ENCODE assay signal across 12 cellular contexts in the genomic region with DNA sequence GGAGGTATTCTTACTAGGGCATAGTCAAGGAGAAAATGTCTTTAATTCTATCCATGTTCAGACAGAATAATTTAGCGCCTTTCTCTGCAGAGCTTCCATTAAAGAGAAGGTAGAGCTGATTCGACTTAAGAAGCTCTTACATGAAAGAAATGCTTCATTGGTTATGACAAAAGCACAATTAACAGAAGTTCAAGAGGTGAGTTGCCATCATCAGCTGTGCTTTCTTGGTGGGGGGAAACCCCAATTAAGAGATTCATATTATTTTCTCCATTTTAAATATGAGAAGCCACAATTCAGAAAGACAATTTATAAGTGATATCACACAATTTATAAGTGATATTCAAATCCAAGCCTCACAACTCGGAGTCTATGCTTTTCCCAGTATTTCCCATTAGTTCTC. TPM values are rescaled to one million over a fixed set of nuclear protein-coding genes. Genes with fewer than 3 reads are reported as not detected.
A peak's percentile ranks its signal among the peaks of the same experiment; 100 is the strongest.
DNase-seq lines count a peak whose midpoint lies in the region; ATAC-seq, FAIRE-seq and TF ChIP-seq lines count a peak whose summit lies in the region.
"Had no signal": no experiment of that assay in that cellular context is flagged by ENCODE, and none has a peak within 500 bp of the region (broad histone marks: within the 10 kb centered on the region; RNA-seq: fewer than 3 reads in every experiment).

No MANE protein-coding gene starts in this region.

- H2AFZ ChIP-seq in SU-DHL-6 (ENCODE audit: low read depth, low read length, severe bottlenecking) (no peak overlapping the region), HepG2 (ENCODE audit: low read length) (no peak overlapping the region)

- no peak for DNase-seq in cardiac muscle cell (ENCODE audit: low read depth in 1 of 2, low spot score in 1 of 2)
- DNase-seq in right atrium auricular region (ENCODE audit: low spot score), result no peak
- no peak for DNase-seq in HepG2 (ENCODE audit: low spot score)
- no peak for DNase-seq in type B pancreatic cell (ENCODE audit: extremely low spot score, unreplicated experiment)
- no peak for DNase-seq in osteocyte (ENCODE audit: extremely low spot score, unreplicated experiment)
- DNase-seq in gastrocnemius medialis, result no peak
- DNase-seq: NCI-H2171 had no signal

- H4K20me1 ChIP-seq in SU-DHL-6 (ENCODE audit: low read depth, low read length) (no peaks in the 10 kb centered on the region), HepG2 (ENCODE audit: insufficient read depth, low read length) (no peaks in the 10 kb centered on the region)

- BruUV-seq in HepG2 (replicated peaks; lab: Mats Ljungman, UMichigan), result no TSS peak

- no peaks in the 10 kb centered on the region for H3K9me2 ChIP-seq in SU-DHL-6 (replicated peaks; ENCODE audit: insufficient read depth, low read length)

- intact Hi-C loops in HepG2 (cut with micrococcal nuclease; ENCODE audit: unreplicated experiment), result loop anchor here (2.0 kb wide), 1 partner anchor 39 kb away; a partner anchor contains a TSS
- intact Hi-C loops in gastrocnemius medialis (cut with DNase I; ENCODE audit: low total_unique reads), result no loop called here

- H3K27me3 ChIP-seq in cardiac muscle cell (no peaks in the 10 kb centered on the region), right atrium auricular region (no peaks in the 10 kb centered on the region), SU-DHL-6 (ENCODE audit: low read length) (no peaks in the 10 kb centered on the region; the same call in 1 of the 2 replicates), HepG2 (ENCODE audit: control insufficient read depth in 1 of 2, insufficient read depth in 2 of 2, low read length in 2 of 2) (no peaks in the 10 kb centered on the region), gastrocnemius medialis (peaks cover 0 to 9% (median 0%) of the 10 kb centered on the region in 3 donors)

- H3K4me1 Mint-ChIP-seq in type B pancreatic cell (ENCODE audit: unreplicated experiment) (peaks cover 17% of the 10 kb centered on the region), osteocyte (ENCODE audit: unreplicated experiment) (peaks cover 5% of the 10 kb centered on the region)

- H3K9me3 Mint-ChIP-seq in type B pancreatic cell, result no peaks in the 10 kb centered on the region
- H3K9me3 Mint-ChIP-seq in osteocyte (ENCODE audit: unreplicated experiment), result no peaks in the 10 kb centered on the region

- CTCF ChIA-PET in HepG2 (lab: Yijun Ruan, JAX; ENCODE audit: low intra/inter-chr PET ratio, low total read pairs), result no interaction called here

- TF ChIP-seq CTCF in cardiac muscle cell (IDR thresholded peaks at IDR 0.05; ENCODE audit: low read depth, low read length), result no peak
- no peak for TF ChIP-seq CTCF in right atrium auricular region (IDR thresholded peaks at IDR 0.05)
- no peak for TF ChIP-seq CTCF in SU-DHL-6 (IDR thresholded peaks at IDR 0.05; ENCODE audit: insufficient read depth, low read length, poor library complexity, severe bottlenecking)
- no peak for TF ChIP-seq CTCF in HepG2 (CRISPR knock-in tag; IDR thresholded peaks at IDR 0.05)
- TF ChIP-seq CTCF in type B pancreatic cell (conservative IDR thresholded peaks at IDR 0.05), result no peak
- TF ChIP-seq CTCF in osteocyte (IDR thresholded peaks at IDR 0.05), result no peak
- no peak for TF ChIP-seq CTCF in gastrocnemius medialis (IDR thresholded peaks at IDR 0.05 in 4 of 5, conservative IDR thresholded peaks at IDR 0.05 in 1 of 5)

- no peaks in the 10 kb centered on the region for H3K36me3 Mint-ChIP-seq in type B pancreatic cell
- H3K36me3 Mint-ChIP-seq in osteocyte (ENCODE audit: unreplicated experiment), result no peaks in the 10 kb centered on the region

- POLR2A ChIA-PET in HepG2 (lab: Yijun Ruan, JAX), result interaction anchor here (0.8 to 2.0 kb wide), 6 partner anchors 9 to 205 kb away, joined by 3 to 11 read pairs (median 3); no protein-coding TSS in a partner anchor

- no peak overlapping the region for H3K9ac ChIP-seq in SU-DHL-6 (ENCODE audit: low read length)
- peak overlapping the region; percentile 80; the same call in 1 of the 2 replicates for H3K9ac ChIP-seq in HepG2 (ENCODE audit: insufficient read depth, low read depth, low read length)

- no peak for TF ChIP-seq RAD21 in HepG2 (CRISPR knock-in tag; IDR thresholded peaks at IDR 0.05)

- H3K79me2 ChIP-seq in SU-DHL-6 (ENCODE audit: insufficient read depth, low read length) (no peaks in the 10 kb centered on the region), HepG2 (ENCODE audit: insufficient read depth, low read length) (no peaks in the 10 kb centered on the region)

- no peak for TF ChIP-seq POLR2A in HepG2 (IDR thresholded peaks at IDR 0.05; ENCODE audit: insufficient read depth in 1 of 2, low read depth in 2 of 2, low read length in 2 of 2)
- no peak for TF ChIP-seq POLR2A in gastrocnemius medialis (IDR thresholded peaks at IDR 0.05)

- ATAC-seq in HepG2 (no peak), gastrocnemius medialis (no peak), GM21723 (IDR thresholded peaks at IDR 0.05; ENCODE audit: unreplicated experiment) (no peak)

- H3K4me3 Mint-ChIP-seq in type B pancreatic cell (peak overlapping the region; percentile 89), osteocyte (ENCODE audit: unreplicated experiment) (no peak overlapping the region)

- H3K27ac ChIP-seq in cardiac muscle cell (peak overlapping the region; percentile 79), right atrium auricular region (peak overlapping the region in 1 of 2 donors; percentile 73), SU-DHL-6 (ENCODE audit: low read depth, low read length) (no peak overlapping the region), HepG2 (ENCODE audit: extremely low read length, insufficient read depth, low read length) (peak overlapping the region; percentile 88), gastrocnemius medialis (no peak overlapping the region)

- no peak for FAIRE-seq in HepG2 (lab: Jason Lieb, UNC)
- FAIRE-seq: urothelium cell line had no signal

- WGBS in HepG2 (ENCODE audit: low lambda C conversion rate), result 88% methylated on average over 3 of the region's 3 CpGs

- TF ChIP-seq EP300 in HepG2 (IDR thresholded peaks at IDR 0.05; ENCODE audit: low read depth in 2 of 2, low read length in 2 of 2), result no peak
- no peak for TF ChIP-seq EP300 in HepG2 (CRISPR knock-in tag; IDR thresholded peaks at IDR 0.05; ENCODE audit: borderline replicate concordance)

- peaks cover 21% of the 10 kb centered on the region; the same call in 1 of the 2 replicates for H3F3A ChIP-seq in SU-DHL-6 (ENCODE audit: insufficient read depth)

- peak overlapping the region; percentile 96 for H3K27ac Mint-ChIP-seq in type B pancreatic cell
- H3K27ac Mint-ChIP-seq in osteocyte (ENCODE audit: unreplicated experiment), result no peak overlapping the region

- no peaks in the 10 kb centered on the region for H3K9me3 ChIP-seq in cardiac muscle cell (ENCODE audit: low read depth)
- H3K9me3 ChIP-seq in right atrium auricular region, result no peaks in the 10 kb centered on the region
- H3K9me3 ChIP-seq in SU-DHL-6 (ENCODE audit: insufficient read depth, low read length), result no peaks in the 10 kb centered on the region
- no peaks in the 10 kb centered on the region for H3K9me3 ChIP-seq in HepG2 (ENCODE audit: low read length)
- H3K9me3 ChIP-seq in gastrocnemius medialis, result no peaks in the 10 kb centered on the region

- H3K4me1 ChIP-seq in cardiac muscle cell (ENCODE audit: low read depth) (peaks cover 10% of the 10 kb centered on the region), right atrium auricular region (no peaks in the 10 kb centered on the region), HepG2 (ENCODE audit: insufficient read depth, low read length) (peaks cover 40% of the 10 kb centered on the region), gastrocnemius medialis (no peaks in the 10 kb centered on the region)

- no peaks in the 10 kb centered on the region for H3K27me3 Mint-ChIP-seq in type B pancreatic cell
- H3K27me3 Mint-ChIP-seq in osteocyte (ENCODE audit: unreplicated experiment), result peaks cover 67% of the 10 kb centered on the region

- peak overlapping the region; percentile 27 for H3K4me3 ChIP-seq in cardiac muscle cell
- no peak overlapping the region for H3K4me3 ChIP-seq in right atrium auricular region
- H3K4me3 ChIP-seq in SU-DHL-6 (ENCODE audit: insufficient read depth, low read length, poor library complexity, severe bottlenecking), result no peak overlapping the region
- H3K4me3 ChIP-seq in HepG2 (replicated peaks in 1 of 3; ENCODE audit: insufficient read depth in 1 of 3, low read depth in 2 of 3, low read length in 3 of 3), result peak overlapping the region in 2 of 3 experiments; percentile 59 to 70; a peak in 1 of 6 replicates
- H3K4me3 ChIP-seq in gastrocnemius medialis, result no peak overlapping the region

- in situ Hi-C loops in HepG2 (cut with HindIII; ENCODE audit: extremely low pct_ligation_motif_present, low pct_unique_long_range_greater_than_20kb), result no loop called here
- in situ Hi-C loops in gastrocnemius medialis (cut with MboI; ENCODE audit: low sequenced_read_pairs in 4 of 4), result no loop called here

- no peaks in the 10 kb centered on the region for H3K36me3 ChIP-seq in cardiac muscle cell
- no peaks in the 10 kb centered on the region for H3K36me3 ChIP-seq in right atrium auricular region
- H3K36me3 ChIP-seq in SU-DHL-6 (ENCODE audit: low read length), result no peaks in the 10 kb centered on the region
- H3K36me3 ChIP-seq in HepG2 (replicated peaks in 1 of 2; ENCODE audit: control insufficient read depth in 1 of 2, insufficient read depth in 2 of 2, low read length in 2 of 2), result no peaks in the 10 kb centered on the region
- H3K36me3 ChIP-seq in gastrocnemius medialis, result no peaks in the 10 kb centered on the region

- peak overlapping the region; percentile 61 for H3K4me2 ChIP-seq in SU-DHL-6 (ENCODE audit: low read depth, low read length, poor library complexity, severe bottlenecking)
- peak overlapping the region; percentile 94 for H3K4me2 ChIP-seq in HepG2 (ENCODE audit: low read depth, low read length)

RNA-seq across cellular contexts. Expression of a gene that starts 27.8 kb away (rescaled TPM):
- 0.14 TPM in 1 of 2 replicates, not detected in the other for total RNA-seq in cardiac muscle cell
- 0.31 TPM in 1 of 2 replicates, not detected in the other for polyA plus RNA-seq in cardiac muscle cell
- under 1 TPM in 1 of 2 donors, not detected in 1; 0.12 TPM for total RNA-seq in right atrium auricular region
- total RNA-seq in HepG2 (2016; rRNA removed; fragmentation: Illumina TruSeq; extraction: Trizol), result 0.10 and 0.13 TPM in 2 replicates
- 0.09 TPM in 1 of 2 replicates, not detected in the other for total RNA-seq in HepG2 (2016; cell fraction: cytosol; rRNA removed; fragmentation: Illumina TruSeq; extraction: Trizol; ENCODE audit: low read depth)
- total RNA-seq in HepG2 (2016; cell fraction: insoluble cytoplasmic fraction; rRNA removed; fragmentation: Illumina TruSeq; extraction: Trizol), result 0.48 and 0.67 TPM in 2 replicates
- total RNA-seq in HepG2 (2016; cell fraction: membrane; rRNA removed; fragmentation: Illumina TruSeq; extraction: Trizol), result 0.15 and 0.17 TPM in 2 replicates
- 0.22 and 0.50 TPM in 2 replicates for total RNA-seq in HepG2 (2016; cell fraction: nucleus; rRNA removed; fragmentation: Illumina TruSeq; extraction: Trizol)
- polyA plus RNA-seq in HepG2 (2011; rRNA removed), result 0.47 and 1.1 TPM in 2 replicates
- 0.14 and 0.17 TPM in 2 replicates for polyA plus RNA-seq in HepG2 (2011; cell fraction: cytosol; rRNA removed)
- 0.58 and 1.4 TPM in 2 replicates for polyA plus RNA-seq in HepG2 (2011; cell fraction: nucleus; rRNA removed)
- polyA plus RNA-seq in HepG2 (2012), result 0.57 and 0.58 TPM in 2 replicates
- not detected in 2 replicates for polyA plus RNA-seq in HepG2 (2016; cell fraction: cytosol; fragmentation: Illumina TruSeq; extraction: Trizol; ENCODE audit: low read depth)
- polyA plus RNA-seq in HepG2 (2016; cell fraction: insoluble cytoplasmic fraction; fragmentation: Illumina TruSeq; extraction: Trizol; ENCODE audit: low read depth), result 0.07 and 0.12 TPM in 2 replicates
- polyA plus RNA-seq in HepG2 (2016; cell fraction: membrane; fragmentation: Illumina TruSeq; extraction: Trizol; ENCODE audit: low read depth), result 0.08 TPM in 1 of 2 replicates, not detected in the other
- polyA plus RNA-seq in HepG2 (2016; cell fraction: nucleus; fragmentation: Illumina TruSeq; extraction: Trizol; ENCODE audit: insufficient read depth, low read depth), result 0.47 and 1.6 TPM in 2 replicates
- polyA minus RNA-seq in HepG2 (2011; rRNA and poly(A)+ RNA removed; ENCODE audit: low replicate concordance), result 0.26 TPM in 1 of 2 replicates, not detected in the other
- polyA minus RNA-seq in HepG2 (2011; cell fraction: cytosol; rRNA and poly(A)+ RNA removed), result 0.53 TPM in 1 of 2 replicates, not detected in the other
- 0.64 and 4.0 TPM in 2 replicates for polyA minus RNA-seq in HepG2 (2011; cell fraction: nucleus; rRNA and poly(A)+ RNA removed)
- total RNA-seq in type B pancreatic cell (ENCODE audit: low replicate concordance), result 0.19 and 0.63 TPM in 2 replicates
- not detected in 2 replicates for total RNA-seq in osteocyte
- not detected for total RNA-seq in gastrocnemius medialis
- total RNA-seq: kidney epithelial cell, LHCN-M2 had no signal

RNA-seq across cellular contexts. Expression of a gene that starts 38.4 kb away (rescaled TPM):
- total RNA-seq in cardiac muscle cell, result 564 and 928 TPM in 2 replicates
- polyA plus RNA-seq in cardiac muscle cell, result 650 and 986 TPM in 2 replicates
- 100 to 1,000 TPM; 254 to 277 TPM for total RNA-seq in right atrium auricular region
- total RNA-seq in HepG2 (2016; rRNA removed; fragmentation: Illumina TruSeq; extraction: Trizol), result 1,099 and 1,563 TPM in 2 replicates
- 272 and 305 TPM in 2 replicates for total RNA-seq in HepG2 (2016; cell fraction: cytosol; rRNA removed; fragmentation: Illumina TruSeq; extraction: Trizol; ENCODE audit: low read depth)
- total RNA-seq in HepG2 (2016; cell fraction: insoluble cytoplasmic fraction; rRNA removed; fragmentation: Illumina TruSeq; extraction: Trizol), result 1,110 and 1,631 TPM in 2 replicates
- total RNA-seq in HepG2 (2016; cell fraction: membrane; rRNA removed; fragmentation: Illumina TruSeq; extraction: Trizol), result 374 and 422 TPM in 2 replicates
- total RNA-seq in HepG2 (2016; cell fraction: nucleus; rRNA removed; fragmentation: Illumina TruSeq; extraction: Trizol), result 741 and 752 TPM in 2 replicates
- polyA plus RNA-seq in HepG2 (2011; rRNA removed), result 577 and 628 TPM in 2 replicates
- 344 and 442 TPM in 2 replicates for polyA plus RNA-seq in HepG2 (2011; cell fraction: cytosol; rRNA removed)
- polyA plus RNA-seq in HepG2 (2011; cell fraction: nucleus; rRNA removed), result 155 and 197 TPM in 2 replicates
- polyA plus RNA-seq in HepG2 (2012), result 523 and 611 TPM in 2 replicates
- 145 and 154 TPM in 2 replicates for polyA plus RNA-seq in HepG2 (2016; cell fraction: cytosol; fragmentation: Illumina TruSeq; extraction: Trizol; ENCODE audit: low read depth)
- polyA plus RNA-seq in HepG2 (2016; cell fraction: insoluble cytoplasmic fraction; fragmentation: Illumina TruSeq; extraction: Trizol; ENCODE audit: low read depth), result 1,519 and 1,675 TPM in 2 replicates
- 281 and 312 TPM in 2 replicates for polyA plus RNA-seq in HepG2 (2016; cell fraction: membrane; fragmentation: Illumina TruSeq; extraction: Trizol; ENCODE audit: low read depth)
- polyA plus RNA-seq in HepG2 (2016; cell fraction: nucleus; fragmentation: Illumina TruSeq; extraction: Trizol; ENCODE audit: insufficient read depth, low read depth), result 695 and 708 TPM in 2 replicates
- 720 and 1,084 TPM in 2 replicates for polyA minus RNA-seq in HepG2 (2011; rRNA and poly(A)+ RNA removed; ENCODE audit: low replicate concordance)
- 262 and 282 TPM in 2 replicates for polyA minus RNA-seq in HepG2 (2011; cell fraction: cytosol; rRNA and poly(A)+ RNA removed)
- 891 and 939 TPM in 2 replicates for polyA minus RNA-seq in HepG2 (2011; cell fraction: nucleus; rRNA and poly(A)+ RNA removed)
- 474 and 692 TPM in 2 replicates for total RNA-seq in type B pancreatic cell (ENCODE audit: low replicate concordance)
- 424 and 430 TPM in 2 replicates for total RNA-seq in osteocyte
- 100 to 1,000 TPM; 281 to 357 (median 318) TPM for total RNA-seq in gastrocnemius medialis

Comparison
In these comparisons a context has a peak if more than half of its experiments do, and no peak if none do; other contexts are left out.
1. H3K4me3 ChIP-seq: peak in cardiac muscle cell (single experiment) and HepG2 (2 of 3); none in right atrium auricular region (0 of 2), SU-DHL-6 (single experiment) and gastrocnemius medialis (0 of 4).
2. H3K27ac ChIP-seq: peak in cardiac muscle cell (single experiment) and HepG2 (single experiment); none in SU-DHL-6 (single experiment) and gastrocnemius medialis (0 of 4).